In the genomic region with DNA sequence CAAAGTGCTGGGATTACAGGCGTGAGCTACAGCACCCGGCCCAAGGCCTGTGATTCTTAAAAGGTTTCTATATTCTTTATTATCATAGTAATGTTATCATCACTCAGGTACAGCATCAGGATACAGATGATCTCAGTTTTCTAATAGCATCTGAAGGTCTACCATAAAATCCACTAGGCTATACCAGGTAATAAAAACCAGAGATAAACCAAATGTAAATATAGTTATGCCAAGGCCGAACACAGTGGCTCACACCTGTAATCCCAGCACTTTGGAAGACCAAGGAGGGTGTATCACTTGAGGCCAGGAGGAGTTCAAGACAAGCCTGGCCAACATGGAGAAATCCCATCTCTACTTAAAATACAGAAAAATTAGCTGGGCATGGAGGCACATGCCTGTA, we compare ENCODE assay signal across 7 cellular contexts.
"Had no signal": no experiment of that assay in that cellular context is flagged by ENCODE, and none has a peak within 500 bp of the region (broad histone marks: within the 10 kb centered on the region; RNA-seq: fewer than 3 reads in every experiment).

No MANE protein-coding gene starts in this region.

- H3K36me3 Mint-ChIP-seq: IgD-negative memory B cell had no signal

- H3K27ac ChIP-seq: HL-60 had no signal

- H3K27ac Mint-ChIP-seq: IgD-negative memory B cell had no signal

- FAIRE-seq: HepG2, HTR-8/SVneo, K562 had no signal

- H3K9me3 Mint-ChIP-seq: IgD-negative memory B cell had no signal

- DNase-seq: IMR-90, KBM-7 had no signal

- H3K4me3 Mint-ChIP-seq: IgD-negative memory B cell had no signal

- H3K27me3 Mint-ChIP-seq: IgD-negative memory B cell had no signal

- H3K4me3 ChIP-seq: K562 had no signal

- ATAC-seq: HepG2, K562 had no signal
